In genomic region chr15:60575995-60576394, GRCh38 we compare ENCODE assay signal across 11 cellular contexts.
DNase-seq lines count a peak whose midpoint lies in the region; ATAC-seq, FAIRE-seq and TF ChIP-seq lines count a peak whose summit lies in the region.
"Had no signal": no experiment of that assay in that cellular context is flagged by ENCODE, and none has a peak within 500 bp of the region (broad histone marks: within the 10 kb centered on the region; RNA-seq: fewer than 3 reads in every experiment).

No MANE protein-coding gene starts in this region.

- peak overlapping the region in 2 of 3 donors; percentile 51 to 74 for H3K27ac Mint-ChIP-seq in IgD-negative memory B cell
- peak overlapping the region; percentile 93 to 94 for H3K27ac Mint-ChIP-seq in natural killer cell treated with Interleukin-12 subunit alpha and Interleukin-12 subunit beta and Interleukin-15 and Interleukin-18, amount 100 ng/mL, for 72 hours

- DNase-seq in Daoy (ENCODE audit: low read depth), result peak; percentile 14
- DNase-seq in bronchial epithelial cell (ENCODE audit: low read depth), result peak; percentile 52
- no peak for DNase-seq in natural killer cell treated with Interleukin-12 subunit alpha and Interleukin-12 subunit beta and Interleukin-15 and Interleukin-18, amount 100 ng/mL, for 72 hours (ENCODE audit: low spot score)
- no peak for DNase-seq in T1000 (lab: John Stamatoyannopoulos, UW)
- DNase-seq in activated CD4-positive, CD25-positive, alpha-beta regulatory T cell treated with anti-CD3 and anti-CD28 coated beads, Interleukin-2, amount 50 U/mL, for 72 hours, result no peak
- DNase-seq: H7; NK-92 treated with Interleukin-12 subunit alpha and Interleukin-12 subunit beta, amount 100 ng/mL, for 24 hours; T-helper 9 cell had no signal

- ATAC-seq in natural killer cell treated with Interleukin-12 subunit alpha and Interleukin-12 subunit beta and Interleukin-15 and Interleukin-18, amount 100 ng/mL, for 72 hours, result peak in 1 of 2 donors; percentile 29
- no peak for ATAC-seq in HG03196 (IDR thresholded peaks at IDR 0.05; ENCODE audit: unreplicated experiment)

- H3K9me3 Mint-ChIP-seq in IgD-negative memory B cell, result peaks cover 0 to 2% (median 0%) of the 10 kb centered on the region in 3 donors
- H3K9me3 Mint-ChIP-seq in natural killer cell treated with Interleukin-12 subunit alpha and Interleukin-12 subunit beta and Interleukin-15 and Interleukin-18, amount 100 ng/mL, for 72 hours, result no peaks in the 10 kb centered on the region

- peaks cover 6% of the 10 kb centered on the region for H3K27me3 Mint-ChIP-seq in IgD-negative memory B cell
- H3K27me3 Mint-ChIP-seq in natural killer cell treated with Interleukin-12 subunit alpha and Interleukin-12 subunit beta and Interleukin-15 and Interleukin-18, amount 100 ng/mL, for 72 hours, result no peaks in the 10 kb centered on the region

- no peaks in the 10 kb centered on the region for H3K27me3 ChIP-seq in bronchial epithelial cell (ENCODE audit: control insufficient read depth, insufficient read depth, low read length)

- no peaks in the 10 kb centered on the region for H3K36me3 ChIP-seq in bronchial epithelial cell (ENCODE audit: control insufficient read depth, insufficient read depth, low read length)
- H3K36me3 ChIP-seq: neutrophil had no signal

- H3K36me3 Mint-ChIP-seq in IgD-negative memory B cell, result peaks cover 2% of the 10 kb centered on the region
- H3K36me3 Mint-ChIP-seq in natural killer cell treated with Interleukin-12 subunit alpha and Interleukin-12 subunit beta and Interleukin-15 and Interleukin-18, amount 100 ng/mL, for 72 hours, result peaks cover 21% of the 10 kb centered on the region

- peak overlapping the region in 1 of 4 donors; percentile 65 for H3K4me3 Mint-ChIP-seq in IgD-negative memory B cell
- peak overlapping the region; percentile 85 for H3K4me3 Mint-ChIP-seq in natural killer cell treated with Interleukin-12 subunit alpha and Interleukin-12 subunit beta and Interleukin-15 and Interleukin-18, amount 100 ng/mL, for 72 hours

- TF ChIP-seq CTCF in bronchial epithelial cell (IDR thresholded peaks at IDR 0.05; ENCODE audit: insufficient read depth, low read length, severe bottlenecking), result no peak

- FAIRE-seq in bronchial epithelial cell (lab: Jason Lieb, UNC), result no peak

- peaks cover 39 to 50% (median 41%) of the 10 kb centered on the region in 3 donors for H3K4me1 Mint-ChIP-seq in IgD-negative memory B cell
- peaks cover 73 to 84% of the 10 kb centered on the region in 2 donors for H3K4me1 Mint-ChIP-seq in natural killer cell treated with Interleukin-12 subunit alpha and Interleukin-12 subunit beta and Interleukin-15 and Interleukin-18, amount 100 ng/mL, for 72 hours (ENCODE audit: low read depth in 2 of 2)

- no peak overlapping the region for H3K4me3 ChIP-seq in bronchial epithelial cell (ENCODE audit: low read depth, low read length)

Comparison
In these comparisons a context has a peak if more than half of its experiments do, and no peak if none do; other contexts are left out.
1. DNase-seq: peak in Daoy (single experiment) and bronchial epithelial cell (single experiment); none in natural killer cell treated with Interleukin-12 subunit alpha and Interleukin-12 subunit beta and Interleukin-15 and Interleukin-18, amount 100 ng/mL, for 72 hours (single experiment), T1000 (single experiment) and activated CD4-positive, CD25-positive, alpha-beta regulatory T cell treated with anti-CD3 and anti-CD28 coated beads, Interleukin-2, amount 50 U/mL, for 72 hours (single experiment).